17 cellular contexts compared by ENCODE assay signal in genomic region chr6:74505391-74505790, GRCh38.
DNase-seq lines count a peak whose midpoint lies in the region; ATAC-seq, FAIRE-seq and TF ChIP-seq lines count a peak whose summit lies in the region.
"Had no signal": no experiment of that assay in that cellular context is flagged by ENCODE, and none has a peak within 500 bp of the region (broad histone marks: within the 10 kb centered on the region; RNA-seq: fewer than 3 reads in every experiment).

No MANE protein-coding gene starts in this region.

- H3K4me1 ChIP-seq in HCT116 (ENCODE audit: control insufficient read depth in 1 of 2, insufficient read depth in 2 of 2, low read length in 2 of 2) (no peaks in the 10 kb centered on the region), SJCRH30 (peaks cover 18% of the 10 kb centered on the region), ascending aorta (no peaks in the 10 kb centered on the region)

- ATAC-seq in HCT116, result no peak

- TF ChIP-seq POLR2A in HCT116 (IDR thresholded peaks at IDR 0.05; ENCODE audit: borderline replicate concordance, extremely low read depth, insufficient read depth, insufficient read length), result no peak
- no peak for TF ChIP-seq POLR2A in GM12892 (IDR thresholded peaks at IDR 0.05; ENCODE audit: low read depth, low read length)

- CTCF ChIA-PET in HCT116 (lab: Charles Lee), result no interaction called here

- no peaks in the 10 kb centered on the region for H3K9me3 ChIP-seq in HCT116 (ENCODE audit: control insufficient read depth in 1 of 2, insufficient read depth in 1 of 2, low read depth in 1 of 2, low read length in 2 of 2)
- peaks cover 16% of the 10 kb centered on the region for H3K9me3 ChIP-seq in SJCRH30 (replicated peaks)
- peaks cover 11 to 40% of the 10 kb centered on the region in 2 donors for H3K9me3 ChIP-seq in ascending aorta

- H4K20me1 ChIP-seq in HCT116 (ENCODE audit: insufficient read depth), result no peaks in the 10 kb centered on the region

- TF ChIP-seq CTCF in HCT116 (IDR thresholded peaks at IDR 0.05 in 2 of 3, conservative IDR thresholded peaks at IDR 0.05 in 1 of 3; ENCODE audit: borderline replicate concordance in 1 of 3, insufficient read depth in 1 of 3, low read depth in 2 of 3, low read length in 2 of 3) (no peak), ascending aorta (IDR thresholded peaks at IDR 0.05) (no peak)

- TF ChIP-seq RAD21 in HCT116 (IDR thresholded peaks at IDR 0.05; ENCODE audit: low read depth), result no peak

- no peak for FAIRE-seq in GM12892 (lab: Jason Lieb, UNC)
- FAIRE-seq: GM19239, H1 had no signal

- RAD21 ChIA-PET in HCT116 (lab: Charles Lee; ENCODE audit: low non-redundant PET in 1 of 2, low total read pairs in 2 of 2, uncharacterized antibody in 2 of 2, unreplicated experiment in 2 of 2), result no interaction called here

- no peak for DNase-seq in HCT116 (ENCODE audit: low read depth, low spot score)
- DNase-seq in SJCRH30, result no peak
- peak; percentile 2 for DNase-seq in myocyte (ENCODE audit: low read depth)
- DNase-seq in ascending aorta (ENCODE audit: low spot score in 2 of 2), result no peak
- DNase-seq in stimulated activated CD4-positive, alpha-beta T cell treated with anti-CD3 and anti-CD28 coated beads, Interleukin-12 subunit alpha, Interleukin-12 subunit beta, amount 100 ng/mL, for 4 hours, result no peak
- DNase-seq in GM12892 (ENCODE audit: insufficient read length), result no peak
- DNase-seq: C1 segment of cervical spinal cord; Calu3; CD4-positive, alpha-beta memory T cell; DMS53; DMS79 treated with DMSO at 0.1 percent for 48 hours; GF-D8; GM23248; H7; HCEC 1CT had no signal

- H3K4me2 ChIP-seq in HCT116 (ENCODE audit: low read length), result no peak overlapping the region

- intact Hi-C loops in HCT116 (cut with micrococcal nuclease) (no loop called here), ascending aorta (cut with DNase I) (no loop called here)

- no TSS peak for BruUV-seq in HCT116 (replicated peaks; lab: Mats Ljungman, UMichigan)

- no peaks in the 10 kb centered on the region for H3K9me2 ChIP-seq in HCT116 (ENCODE audit: insufficient read depth)

- no peaks in the 10 kb centered on the region for H3K36me3 ChIP-seq in HCT116 (ENCODE audit: control insufficient read depth in 1 of 2, insufficient read depth in 2 of 2, low read length in 2 of 2)
- H3K36me3 ChIP-seq in SJCRH30, result no peaks in the 10 kb centered on the region
- no peaks in the 10 kb centered on the region for H3K36me3 ChIP-seq in ascending aorta

- H3K79me2 ChIP-seq in HCT116 (ENCODE audit: insufficient read depth, low read length), result no peaks in the 10 kb centered on the region

- no peak overlapping the region for H3K27ac ChIP-seq in HCT116 (ENCODE audit: low read depth, low read length)
- peak overlapping the region; percentile 3; the same call in 1 of the 2 replicates for H3K27ac ChIP-seq in SJCRH30
- no peak overlapping the region for H3K27ac ChIP-seq in ascending aorta
- H3K27ac ChIP-seq: GM23248 had no signal

- H3K4me3 ChIP-seq in HCT116 (replicated peaks in 1 of 2; ENCODE audit: low read depth in 1 of 2, low read length in 2 of 2), result no peak overlapping the region
- H3K4me3 ChIP-seq in SJCRH30, result no peak overlapping the region
- no peak overlapping the region for H3K4me3 ChIP-seq in ascending aorta
- H3K4me3 ChIP-seq: GM23248 had no signal

- no peak overlapping the region for H3K9ac ChIP-seq in HCT116 (ENCODE audit: low read length)
- H3K9ac ChIP-seq: GM23248 had no signal

- POLR2A ChIA-PET in HCT116 (lab: Charles Lee), result no interaction called here

- H2AFZ ChIP-seq in HCT116 (ENCODE audit: low read depth, low read length, poor library complexity, severe bottlenecking), result no peak overlapping the region
- H2AFZ ChIP-seq: GM23248 had no signal

- H3K27me3 ChIP-seq in HCT116 (ENCODE audit: insufficient read depth, low read length) (no peaks in the 10 kb centered on the region), SJCRH30 (no peaks in the 10 kb centered on the region), ascending aorta (no peaks in the 10 kb centered on the region)

TF ChIP-seq in HCT116, 20 proteins besides CTCF, POLR2A, EP300 and RAD21:
- 0 out of 2 replicates have a peak, but pooled peaks have one; percentile 22 for TF ChIP-seq CBX3 (IDR thresholded peaks at IDR 0.05; ENCODE audit: low read depth)
- TF ChIP-seq SIN3A (IDR thresholded peaks at IDR 0.05; ENCODE audit: low read depth), result no peak
- no peak for TF ChIP-seq FOSL1 (IDR thresholded peaks at IDR 0.05; ENCODE audit: low read depth)
- no peak for TF ChIP-seq MAX (IDR thresholded peaks at IDR 0.05)
- no peak for TF ChIP-seq ZNF274 (IDR thresholded peaks at IDR 0.05; ENCODE audit: low read depth, low read length)
